21 cellular contexts compared by ENCODE assay signal in the genomic region with DNA sequence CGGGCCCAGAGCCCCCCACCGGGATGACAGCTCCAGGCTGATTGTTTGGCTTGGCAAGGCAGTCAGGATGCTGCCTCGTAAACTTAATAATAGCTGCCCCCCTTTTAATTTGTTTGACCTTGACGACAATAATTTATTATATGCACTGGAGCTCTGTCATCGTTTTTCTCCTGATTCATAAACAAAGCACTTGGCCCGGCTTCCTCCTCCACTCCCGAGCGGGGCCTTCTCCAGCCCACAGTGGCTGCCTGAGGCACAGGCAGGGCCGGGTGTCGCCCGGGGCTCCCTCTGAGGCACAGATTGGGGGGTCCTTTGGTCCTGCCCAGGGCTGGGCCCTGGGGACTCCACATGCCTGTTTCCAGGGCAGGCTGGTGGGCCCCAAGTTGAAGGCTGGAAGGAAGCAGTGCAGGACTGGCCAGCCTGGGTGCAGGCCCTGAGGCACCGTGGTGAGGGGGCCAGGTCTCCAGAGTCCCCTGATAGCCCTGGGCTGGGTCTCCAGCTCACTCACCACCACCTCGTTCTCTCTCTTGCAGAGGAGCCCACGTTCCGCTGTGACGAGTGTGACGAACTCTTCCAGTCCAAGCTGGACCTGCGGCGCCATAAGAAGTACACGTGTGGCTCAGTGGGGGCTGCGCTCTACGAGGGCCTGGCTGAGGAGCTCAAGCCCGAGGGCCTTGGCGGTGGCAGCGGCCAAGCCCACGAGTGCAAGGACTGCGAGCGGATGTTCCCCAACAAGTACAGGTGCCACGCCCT. TPM values are rescaled to one million over a fixed set of nuclear protein-coding genes. Genes with fewer than 3 reads are reported as not detected.
DNase-seq lines count a peak whose midpoint lies in the region; ATAC-seq and TF ChIP-seq lines count a peak whose summit lies in the region.
"Had no signal": no experiment of that assay in that cellular context is flagged by ENCODE, and none has a peak within 500 bp of the region (broad histone marks: within the 10 kb centered on the region; RNA-seq: fewer than 3 reads in every experiment).

No MANE protein-coding gene starts in this region.

- 69 to 71% methylated on average over 28 to 29 of the region's 29 CpGs for WGBS in testis, 2 donors
- WGBS in lower leg skin, 2 donors, result 44 to 49% methylated on average over 29 of the region's 29 CpGs

- no peaks in the 10 kb centered on the region for H3K27me3 ChIP-seq in testis
- H3K27me3 ChIP-seq: cardiac muscle cell, neutrophil had no signal

- H3K4me1 ChIP-seq in testis, result peaks cover 8% of the 10 kb centered on the region

- H3K4me3 ChIP-seq in AG09309 (ENCODE audit: control insufficient read depth, low read depth, low read length), result no peak overlapping the region
- H3K4me3 ChIP-seq in fibroblast of mammary gland (ENCODE audit: control insufficient read depth, low read depth, low read length), result no peak overlapping the region
- H3K4me3 ChIP-seq in testis, result no peak overlapping the region
- H3K4me3 ChIP-seq in lower leg skin (ENCODE audit: low read depth, poor library complexity, severe bottlenecking), result no peak overlapping the region
- H3K4me3 ChIP-seq: cardiac muscle cell, mucosa of descending colon, sigmoid colon had no signal

- no peaks in the 10 kb centered on the region for H3K36me3 Mint-ChIP-seq in activated naive CD8-positive, alpha-beta T cell treated with anti-CD3 and anti-CD28 coated beads for 36 hours
- H3K36me3 Mint-ChIP-seq: activated naive CD4-positive, alpha-beta T cell treated with anti-CD3 and anti-CD28 coated beads, Interleukin-2, amount 50 U/mL, for 72 hours had no signal

- DNase-seq in AG09309 (ENCODE audit: low read depth), result peak; percentile 31
- DNase-seq in DMS153 treated with DMSO at 0.1 percent for 48 hours (lab: John Stamatoyannopoulos, UW; ENCODE audit: unreplicated experiment), result peak; percentile 71
- DNase-seq in NCI-H748 (lab: John Stamatoyannopoulos, UW; ENCODE audit: unreplicated experiment), result peak; percentile 79
- peak; percentile 41 for DNase-seq in fibroblast of mammary gland (ENCODE audit: low read depth)
- DNase-seq in testis, result no peak
- no peak for DNase-seq in activated naive CD8-positive, alpha-beta T cell treated with anti-CD3 and anti-CD28 coated beads for 36 hours
- DNase-seq in lower leg skin (ENCODE audit: low spot score in 2 of 2), result no peak
- DNase-seq: activated CD4-positive, alpha-beta T cell treated with anti-CD3 and anti-CD28 coated beads for 48 hours; activated T-cell treated with anti-CD3 and anti-CD28 coated beads for 4 hours; C1 segment of cervical spinal cord; effector CD4-positive, alpha-beta T cell; Kasumi-1; mucosa of descending colon; NCI-H187 treated with DMSO at 0.1 percent for 48 hours; NCI-H526 treated with DMSO at 0.1 percent for 48 hours; sigmoid colon; SK-N-SH had no signal

- H3K27ac Mint-ChIP-seq in activated naive CD8-positive, alpha-beta T cell treated with anti-CD3 and anti-CD28 coated beads for 36 hours, result no peak overlapping the region
- H3K27ac Mint-ChIP-seq: activated naive CD4-positive, alpha-beta T cell treated with anti-CD3 and anti-CD28 coated beads, Interleukin-2, amount 50 U/mL, for 72 hours had no signal

- TF ChIP-seq CTCF in AG09309 (IDR thresholded peaks at IDR 0.05; ENCODE audit: control insufficient read depth, insufficient read depth, low read depth, low read length, missing control alignments) (no peak), fibroblast of mammary gland (conservative IDR thresholded peaks at IDR 0.05; ENCODE audit: control insufficient read depth, insufficient read depth, low read depth, low read length) (no peak), testis (IDR thresholded peaks at IDR 0.05) (no peak), lower leg skin (IDR thresholded peaks at IDR 0.05) (no peak)

- no peaks in the 10 kb centered on the region for H3K4me1 Mint-ChIP-seq in activated naive CD8-positive, alpha-beta T cell treated with anti-CD3 and anti-CD28 coated beads for 36 hours

- intact Hi-C loops in testis (cut with DNase I; ENCODE audit: low total_unique reads) (no loop called here), lower leg skin (cut with DNase I; ENCODE audit: low total_unique reads) (no loop called here)

- no peak overlapping the region for H3K27ac ChIP-seq in testis
- H3K27ac ChIP-seq: cardiac muscle cell, neutrophil, sigmoid colon had no signal

- no peak overlapping the region for H3K4me3 Mint-ChIP-seq in activated naive CD8-positive, alpha-beta T cell treated with anti-CD3 and anti-CD28 coated beads for 36 hours

- H3K9me3 Mint-ChIP-seq in activated naive CD8-positive, alpha-beta T cell treated with anti-CD3 and anti-CD28 coated beads for 36 hours, result no peaks in the 10 kb centered on the region
- H3K9me3 Mint-ChIP-seq: activated naive CD4-positive, alpha-beta T cell treated with anti-CD3 and anti-CD28 coated beads, Interleukin-2, amount 50 U/mL, for 72 hours had no signal

- H3K36me3 ChIP-seq in testis (ENCODE audit: low read depth, missing control alignments), result no peaks in the 10 kb centered on the region
- H3K36me3 ChIP-seq: neutrophil, sigmoid colon had no signal

- H3K27me3 Mint-ChIP-seq in activated naive CD8-positive, alpha-beta T cell treated with anti-CD3 and anti-CD28 coated beads for 36 hours, result no peaks in the 10 kb centered on the region

- no peak for TF ChIP-seq POLR2A in testis (IDR thresholded peaks at IDR 0.05)
- TF ChIP-seq POLR2A in lower leg skin (IDR thresholded peaks at IDR 0.05), result no peak

- ATAC-seq in HG03342 (IDR thresholded peaks at IDR 0.05; ENCODE audit: unreplicated experiment), result no peak
- ATAC-seq: activated naive CD4-positive, alpha-beta T cell treated with anti-CD3 and anti-CD28 coated beads, Interleukin-2, amount 50 U/mL, for 72 hours; mucosa of descending colon had no signal

- H3K9me3 ChIP-seq in testis, result no peaks in the 10 kb centered on the region
- H3K9me3 ChIP-seq: mucosa of descending colon, neutrophil, sigmoid colon, SK-N-SH had no signal

RNA-seq across cellular contexts. Expression of gene ARHGEF16, which starts 52.0 kb away (rescaled TPM):
- total RNA-seq in testis, result 10 to 100 TPM; 17.1 to 25.7 TPM
- 5.7 TPM for polyA plus RNA-seq in testis (ENCODE audit: insufficient read depth, low read depth, low replicate concordance)
- total RNA-seq in activated naive CD8-positive, alpha-beta T cell treated with anti-CD3 and anti-CD28 coated beads for 36 hours, result under 1 TPM in 1 of 2 experiments, not detected in 1; 0.12 TPM
- 10 to 100 TPM in 2 of 4 donors, 1 to 10 TPM in 2; 7.9 to 11.5 (median 9.8) TPM for total RNA-seq in lower leg skin

Comparison
In these comparisons a context has a peak if more than half of its experiments do, and no peak if none do; other contexts are left out.
1. DNase-seq: peak in AG09309 (single experiment), DMS153 treated with DMSO at 0.1 percent for 48 hours (single experiment), NCI-H748 (single experiment) and fibroblast of mammary gland (single experiment); none in testis (single experiment), activated naive CD8-positive, alpha-beta T cell treated with anti-CD3 and anti-CD28 coated beads for 36 hours (single experiment) and lower leg skin (0 of 2).
2. RNA of gene ARHGEF16, which starts 52.0 kb away (total RNA-seq): 17.1 to 25.7 TPM in testis and 7.9 to 11.5 TPM in lower leg skin; 0.12 TPM in activated naive CD8-positive, alpha-beta T cell treated with anti-CD3 and anti-CD28 coated beads for 36 hours; every median in the first group is over 4 times any median in the second.